8 cellular contexts compared by ENCODE assay signal in the genomic region with DNA sequence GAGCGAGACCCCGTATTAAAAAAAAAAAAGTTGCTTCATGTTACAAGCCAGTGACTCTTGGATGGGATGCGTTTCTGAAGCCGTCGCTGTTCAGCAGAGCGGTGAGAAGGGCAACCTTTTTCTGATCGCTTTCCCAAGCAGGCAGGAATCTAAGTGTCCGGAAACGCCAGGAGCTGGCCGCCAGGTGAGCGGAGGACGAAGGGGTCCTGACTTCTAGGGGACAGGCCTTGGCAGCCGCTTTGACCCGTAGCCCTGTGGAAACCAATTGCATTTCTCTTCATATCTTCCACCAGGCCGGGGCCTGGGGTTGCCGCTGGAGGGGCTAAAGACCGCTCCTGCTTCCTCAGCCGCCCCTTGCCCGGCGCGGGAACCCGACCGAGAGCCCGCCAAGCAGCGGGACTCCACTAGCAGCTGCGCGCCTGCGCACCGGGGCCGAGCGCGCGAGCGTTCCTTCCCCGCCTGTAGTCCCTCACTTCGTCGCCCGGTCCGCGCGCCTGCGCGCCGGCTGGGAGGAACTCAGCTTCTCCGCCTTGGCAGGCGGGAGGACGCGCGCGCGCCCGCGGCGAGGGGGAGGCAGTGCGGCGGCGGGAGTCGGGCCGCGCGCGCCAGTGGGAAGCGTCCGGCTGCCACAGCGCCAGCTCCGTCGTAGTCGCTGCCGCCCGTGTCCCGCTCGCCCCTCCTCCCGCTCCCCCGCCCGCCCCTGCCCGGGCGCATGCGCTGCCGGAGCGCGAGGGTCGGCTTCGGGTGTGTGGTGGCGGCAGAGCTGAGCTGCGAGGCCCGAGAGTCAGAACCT. TPM values are rescaled to one million over a fixed set of nuclear protein-coding genes. Genes with fewer than 3 reads are reported as not detected.
A peak's percentile ranks its signal among the peaks of the same experiment; 100 is the strongest.
DNase-seq lines count a peak whose midpoint lies in the region; ATAC-seq lines count a peak whose summit lies in the region.

A gene with protein sequence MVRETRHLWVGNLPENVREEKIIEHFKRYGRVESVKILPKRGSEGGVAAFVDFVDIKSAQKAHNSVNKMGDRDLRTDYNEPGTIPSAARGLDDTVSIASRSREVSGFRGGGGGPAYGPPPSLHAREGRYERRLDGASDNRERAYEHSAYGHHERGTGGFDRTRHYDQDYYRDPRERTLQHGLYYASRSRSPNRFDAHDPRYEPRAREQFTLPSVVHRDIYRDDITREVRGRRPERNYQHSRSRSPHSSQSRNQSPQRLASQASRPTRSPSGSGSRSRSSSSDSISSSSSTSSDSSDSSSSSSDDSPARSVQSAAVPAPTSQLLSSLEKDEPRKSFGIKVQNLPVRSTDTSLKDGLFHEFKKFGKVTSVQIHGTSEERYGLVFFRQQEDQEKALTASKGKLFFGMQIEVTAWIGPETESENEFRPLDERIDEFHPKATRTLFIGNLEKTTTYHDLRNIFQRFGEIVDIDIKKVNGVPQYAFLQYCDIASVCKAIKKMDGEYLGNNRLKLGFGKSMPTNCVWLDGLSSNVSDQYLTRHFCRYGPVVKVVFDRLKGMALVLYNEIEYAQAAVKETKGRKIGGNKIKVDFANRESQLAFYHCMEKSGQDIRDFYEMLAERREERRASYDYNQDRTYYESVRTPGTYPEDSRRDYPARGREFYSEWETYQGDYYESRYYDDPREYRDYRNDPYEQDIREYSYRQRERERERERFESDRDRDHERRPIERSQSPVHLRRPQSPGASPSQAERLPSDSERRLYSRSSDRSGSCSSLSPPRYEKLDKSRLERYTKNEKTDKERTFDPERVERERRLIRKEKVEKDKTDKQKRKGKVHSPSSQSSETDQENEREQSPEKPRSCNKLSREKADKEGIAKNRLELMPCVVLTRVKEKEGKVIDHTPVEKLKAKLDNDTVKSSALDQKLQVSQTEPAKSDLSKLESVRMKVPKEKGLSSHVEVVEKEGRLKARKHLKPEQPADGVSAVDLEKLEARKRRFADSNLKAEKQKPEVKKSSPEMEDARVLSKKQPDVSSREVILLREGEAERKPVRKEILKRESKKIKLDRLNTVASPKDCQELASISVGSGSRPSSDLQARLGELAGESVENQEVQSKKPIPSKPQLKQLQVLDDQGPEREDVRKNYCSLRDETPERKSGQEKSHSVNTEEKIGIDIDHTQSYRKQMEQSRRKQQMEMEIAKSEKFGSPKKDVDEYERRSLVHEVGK (N-terminal part only) (plus strand): TSS at position 608 of the 793 bp plus-strand sequence. CDS start 361 bp downstream, outside the sequence.

- H3K27me3 ChIP-seq in mesenchymal stem cell (ENCODE audit: control insufficient read depth in 1 of 2, insufficient read depth in 1 of 2, low read length in 2 of 2), result no peaks in the 10 kb centered on the region

- peak within 1 kb of the TSS; percentile 87 for H2BK120ac ChIP-seq in mesenchymal stem cell (ENCODE audit: low read depth, low read length)

- no peaks in the 10 kb centered on the region for H3K9me3 Mint-ChIP-seq in effector memory CD8-positive, alpha-beta T cell

- peak within 1 kb of the TSS in 1 of 2 experiments; percentile 95 for H3K14ac ChIP-seq in mesenchymal stem cell (ENCODE audit: low read length in 2 of 2)

- peak within 1 kb of the TSS in 1 of 2 experiments; percentile 88 for H2BK12ac ChIP-seq in mesenchymal stem cell (ENCODE audit: low read length in 2 of 2)

- H3K4me2 ChIP-seq in mesenchymal stem cell (ENCODE audit: low read length, poor library complexity, severe bottlenecking), result peak within 1 kb of the TSS; percentile 99

- H2AFZ ChIP-seq in mesenchymal stem cell (ENCODE audit: low read depth, low read length), result peak within 1 kb of the TSS; percentile 98

- H3K9me3 ChIP-seq in mesenchymal stem cell (ENCODE audit: control insufficient read depth, low read length), result no peaks in the 10 kb centered on the region

- peak within 1 kb of the TSS; percentile 61 for H4K91ac ChIP-seq in mesenchymal stem cell (ENCODE audit: low read length)

- 2% methylated on average over 55 of the region's 86 CpGs for WGBS in mesenchymal stem cell

- peak within 1 kb of the TSS; percentile 94 for H3K9ac ChIP-seq in mesenchymal stem cell (ENCODE audit: low read length)

- H3K4me1 ChIP-seq in mesenchymal stem cell (ENCODE audit: control insufficient read depth, insufficient read depth, low read depth, low read length), result peaks cover 4% of the 10 kb centered on the region

- H3K18ac ChIP-seq in mesenchymal stem cell (ENCODE audit: low read depth in 1 of 2, low read length in 2 of 2), result peak within 1 kb of the TSS; percentile 94 to 96

- H3K27ac Mint-ChIP-seq in effector memory CD8-positive, alpha-beta T cell, result peak within 1 kb of the TSS; percentile 93 to 94

- H3K36me3 ChIP-seq in mesenchymal stem cell (ENCODE audit: control insufficient read depth in 1 of 2, insufficient read depth in 2 of 2, low read depth in 1 of 2, low read length in 2 of 2), result no peaks in the 10 kb centered on the region

- H2BK15ac ChIP-seq in mesenchymal stem cell (ENCODE audit: low read depth, poor library complexity, severe bottlenecking), result peak within 1 kb of the TSS; percentile 93

- H3K4me3 Mint-ChIP-seq in effector memory CD8-positive, alpha-beta T cell, result peak within 1 kb of the TSS; percentile 90 to 97

- ATAC-seq in GM21381 (IDR thresholded peaks at IDR 0.05; ENCODE audit: unreplicated experiment), result peak; percentile 69
- ATAC-seq in effector memory CD8-positive, alpha-beta T cell (replicated peaks), result peak; percentile 79

- DNase-seq in COLO668 (lab: John Stamatoyannopoulos, UW; ENCODE audit: unreplicated experiment) (peak; percentile 100), HUDEP-2 (lab: John Stamatoyannopoulos, UW; ENCODE audit: unreplicated experiment in 76 of 76) (peak in 75 of 76 experiments; percentile 24 to 96 (median 92)), NOMO-1 treated with dmso at 0.1 percent for 144 hours (lab: John Stamatoyannopoulos, UW; ENCODE audit: unreplicated experiment) (peak; percentile 94), mesenchymal stem cell (peak; percentile 97)
- DNase-seq in activated CD8-positive, alpha-beta memory T cell treated with anti-CD3 and anti-CD28 coated beads for 48 hours (ENCODE audit: low read depth in 2 of 3, low spot score in 2 of 3), result peak; percentile 89 to 99 (median 92)
- peak; percentile 93 to 97 (median 97) for DNase-seq in effector memory CD8-positive, alpha-beta T cell
- peak; percentile 98 for DNase-seq in stimulated activated CD8-positive, alpha-beta memory T cell treated with anti-CD3 and anti-CD28 coated beads, Interleukin-12 subunit alpha, Interleukin-12 subunit beta, amount 100 ng/mL, for 24 hours (ENCODE audit: extremely low read depth)

- H3K27me3 Mint-ChIP-seq in effector memory CD8-positive, alpha-beta T cell, result no peaks in the 10 kb centered on the region

- H4K8ac ChIP-seq in mesenchymal stem cell (ENCODE audit: low read length), result peak within 1 kb of the TSS; percentile 95

- peak within 1 kb of the TSS; percentile 59 for H2AK5ac ChIP-seq in mesenchymal stem cell (ENCODE audit: low read length, severe bottlenecking)

- H3K4me1 Mint-ChIP-seq in effector memory CD8-positive, alpha-beta T cell (ENCODE audit: low read depth in 2 of 2), result peaks cover 29 to 30% of the 10 kb centered on the region in 2 donors

- H3K4me3 ChIP-seq in mesenchymal stem cell (ENCODE audit: insufficient read depth in 1 of 2, low read depth in 1 of 2, low read length in 2 of 2), result peak within 1 kb of the TSS; percentile 86 to 97

- peaks cover 6% of the 10 kb centered on the region for H3K79me1 ChIP-seq in mesenchymal stem cell (replicated peaks; ENCODE audit: low read length, poor library complexity, severe bottlenecking)

- H3K23ac ChIP-seq in mesenchymal stem cell (ENCODE audit: low read length in 2 of 2), result peak within 1 kb of the TSS; percentile 91 to 98

- H2BK5ac ChIP-seq in mesenchymal stem cell (ENCODE audit: low read depth, low read length, poor library complexity, severe bottlenecking), result peak within 1 kb of the TSS; percentile 73

- peak within 1 kb of the TSS; percentile 93 for H3K27ac ChIP-seq in mesenchymal stem cell (ENCODE audit: low read length, poor library complexity, severe bottlenecking)

- peaks cover 20% of the 10 kb centered on the region for H3K36me3 Mint-ChIP-seq in effector memory CD8-positive, alpha-beta T cell (ENCODE audit: insufficient read depth)

- H3K4ac ChIP-seq in mesenchymal stem cell (ENCODE audit: low read depth in 1 of 2, low read length in 2 of 2), result peak within 1 kb of the TSS; percentile 96 to 99

RNA-seq across cellular contexts. Expression of the gene that starts here (rescaled TPM):
- 14.6 TPM for polyA plus RNA-seq in mesenchymal stem cell (2013, experiment 1 of 2)
- 12.1 TPM for polyA plus RNA-seq in mesenchymal stem cell (2013, experiment 2 of 2)

Comparison
In these comparisons a context has a peak if more than half of its experiments do, and no peak if none do; other contexts are left out.
1. Peak in every context shown above with its lines: DNase-seq, ATAC-seq, H3K4me3 ChIP-seq and H3K27ac ChIP-seq.